Comparison of ENCODE assay signal across 10 cellular contexts in the genomic region with DNA sequence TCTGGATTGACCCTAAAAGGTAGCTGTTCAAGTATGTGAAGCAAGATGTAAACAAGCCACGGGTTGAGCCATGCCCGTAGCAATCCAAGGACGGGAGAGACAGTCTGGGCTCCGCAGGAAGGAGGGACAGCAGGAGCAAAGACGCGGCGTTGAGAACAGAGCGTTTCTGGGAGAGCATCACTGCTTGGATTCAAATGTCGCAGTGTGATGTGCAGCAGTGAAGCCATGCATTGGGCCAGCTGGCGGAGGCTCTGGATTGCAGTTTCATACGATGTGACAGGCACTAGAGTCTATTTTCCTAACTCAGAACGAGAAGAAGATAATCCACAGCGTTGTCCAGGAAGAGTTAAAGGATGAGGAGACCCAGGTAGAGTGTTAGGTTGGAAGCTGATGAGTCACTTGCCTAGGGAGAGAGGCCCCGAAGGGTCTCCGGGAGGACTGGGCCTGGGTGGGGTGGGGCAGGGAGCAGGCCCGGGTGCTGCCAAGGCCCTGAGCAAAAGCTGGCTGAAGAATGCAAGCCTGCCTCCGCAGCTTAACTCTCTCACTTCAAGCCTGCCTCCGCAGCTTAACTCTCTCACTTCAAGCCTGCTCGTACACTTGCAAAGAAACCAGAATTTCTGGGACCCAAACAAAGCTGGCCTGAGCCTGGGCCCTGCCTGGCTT. TPM values are rescaled to one million over a fixed set of nuclear protein-coding genes. Genes with fewer than 3 reads are reported as not detected.
A peak's percentile ranks its signal among the peaks of the same experiment; 100 is the strongest.
DNase-seq lines count a peak whose midpoint lies in the region; ATAC-seq lines count a peak whose summit lies in the region.
"Had no signal": no experiment of that assay in that cellular context is flagged by ENCODE, and none has a peak within 500 bp of the region (broad histone marks: within the 10 kb centered on the region; RNA-seq: fewer than 3 reads in every experiment).

No MANE protein-coding gene starts in this region.

- peak overlapping the region; percentile 13 for H3K4me3 Mint-ChIP-seq in dendritic cell treated with granulocyte-macrophage colony-stimulating factor and Interleukin-4, amounts not matched to agents 40 ng/mL and 50 ng/mL, for 4 days
- no peak overlapping the region for H3K4me3 Mint-ChIP-seq in naive thymus-derived CD8-positive, alpha-beta T cell
- H3K4me3 Mint-ChIP-seq: activated T-helper 17 cell treated with anti-CD3 and anti-CD28 coated beads, Interleukin-2, amount 50 U/mL, for 72 hours had no signal

- no peaks in the 10 kb centered on the region for H3K36me3 ChIP-seq in NT2/D1 (ENCODE audit: insufficient read depth, insufficient read length, low read length)

- DNase-seq in NT2/D1 (ENCODE audit: low read depth, low spot score) (no peak), midbrain (lab: John Stamatoyannopoulos, UW) (peak; percentile 50), superior temporal gyrus (ENCODE audit: extremely low spot score) (peak; percentile 75), middle frontal gyrus (ENCODE audit: extremely low spot score, low spot score) (no peak)
- no peak for DNase-seq in naive thymus-derived CD8-positive, alpha-beta T cell
- DNase-seq: NCI-H1105 treated with DMSO at 0.1 percent for 48 hours had no signal

- POLR2A ChIA-PET in naive thymus-derived CD8-positive, alpha-beta T cell (lab: Charles Lee), result interaction anchor here (0.6 to 1.6 kb wide), 4 partner anchors 8 to 50 kb away, joined by 3 to 5 read pairs (median 4); no protein-coding TSS in a partner anchor

- H3K27ac Mint-ChIP-seq in dendritic cell treated with granulocyte-macrophage colony-stimulating factor and Interleukin-4, amounts not matched to agents 40 ng/mL and 50 ng/mL, for 4 days, result peak overlapping the region; percentile 35
- H3K27ac Mint-ChIP-seq in naive thymus-derived CD8-positive, alpha-beta T cell, result peak overlapping the region in 4 of 10 donors; percentile 1 to 88 (median 74)
- H3K27ac Mint-ChIP-seq: activated T-helper 17 cell treated with anti-CD3 and anti-CD28 coated beads, Interleukin-2, amount 50 U/mL, for 72 hours had no signal

- peaks cover 85% of the 10 kb centered on the region for H3K27me3 Mint-ChIP-seq in dendritic cell treated with granulocyte-macrophage colony-stimulating factor and Interleukin-4, amounts not matched to agents 40 ng/mL and 50 ng/mL, for 4 days
- no peaks in the 10 kb centered on the region for H3K27me3 Mint-ChIP-seq in naive thymus-derived CD8-positive, alpha-beta T cell
- H3K27me3 Mint-ChIP-seq: activated T-helper 17 cell treated with anti-CD3 and anti-CD28 coated beads, Interleukin-2, amount 50 U/mL, for 72 hours had no signal

- H3K9me3 Mint-ChIP-seq in dendritic cell treated with granulocyte-macrophage colony-stimulating factor and Interleukin-4, amounts not matched to agents 40 ng/mL and 50 ng/mL, for 4 days, result no peaks in the 10 kb centered on the region
- H3K9me3 Mint-ChIP-seq in naive thymus-derived CD8-positive, alpha-beta T cell, result no peaks in the 10 kb centered on the region
- H3K9me3 Mint-ChIP-seq: activated T-helper 17 cell treated with anti-CD3 and anti-CD28 coated beads, Interleukin-2, amount 50 U/mL, for 72 hours had no signal

- intact Hi-C loops in dendritic cell treated with granulocyte-macrophage colony-stimulating factor and Interleukin-4, amounts not matched to agents 40 ng/mL and 50 ng/mL, for 4 days (cut with micrococcal nuclease), result no loop called here

- H3K4me3 ChIP-seq in NT2/D1 (ENCODE audit: insufficient read length, low read depth), result no peak overlapping the region

- H3K4me1 Mint-ChIP-seq in dendritic cell treated with granulocyte-macrophage colony-stimulating factor and Interleukin-4, amounts not matched to agents 40 ng/mL and 50 ng/mL, for 4 days (ENCODE audit: low read depth), result peaks cover 45% of the 10 kb centered on the region
- H3K4me1 Mint-ChIP-seq in naive thymus-derived CD8-positive, alpha-beta T cell, result peaks cover 16 to 36% (median 31%) of the 10 kb centered on the region in 4 donors

- ATAC-seq in GM18861 (IDR thresholded peaks at IDR 0.05; ENCODE audit: unreplicated experiment), result no peak
- no peak for ATAC-seq in HG03139 (IDR thresholded peaks at IDR 0.05; ENCODE audit: unreplicated experiment)
- ATAC-seq in naive thymus-derived CD8-positive, alpha-beta T cell, result no peak
- ATAC-seq: activated T-helper 17 cell treated with anti-CD3 and anti-CD28 coated beads, Interleukin-2, amount 50 U/mL, for 72 hours had no signal

- peak overlapping the region; percentile 14 for H3K9ac ChIP-seq in NT2/D1 (ENCODE audit: insufficient read length, low read depth)

- no peaks in the 10 kb centered on the region for H3K9me3 ChIP-seq in NT2/D1 (ENCODE audit: insufficient read depth, low read length)

- no peaks in the 10 kb centered on the region for H3K36me3 Mint-ChIP-seq in dendritic cell treated with granulocyte-macrophage colony-stimulating factor and Interleukin-4, amounts not matched to agents 40 ng/mL and 50 ng/mL, for 4 days (ENCODE audit: low read depth)
- no peaks in the 10 kb centered on the region for H3K36me3 Mint-ChIP-seq in naive thymus-derived CD8-positive, alpha-beta T cell

- H3K27me3 ChIP-seq in NT2/D1 (ENCODE audit: insufficient read depth, insufficient read length), result peaks cover 10% of the 10 kb centered on the region

- H3K4me1 ChIP-seq in NT2/D1 (ENCODE audit: insufficient read depth, insufficient read length), result peaks cover 63% of the 10 kb centered on the region

RNA-seq across cellular contexts. Expression of gene SEMA4C, which starts 17.7 kb away (rescaled TPM):
- total RNA-seq in naive thymus-derived CD8-positive, alpha-beta T cell, result 10 to 100 TPM; 35.6 to 38.6 TPM
- 1 to 10 TPM; 1.9 to 2.8 (median 2.2) TPM for polyA plus RNA-seq in naive thymus-derived CD8-positive, alpha-beta T cell

RNA-seq across cellular contexts. Expression of gene ANKRD39, which starts 29.7 kb away (rescaled TPM):
- 10 to 100 TPM; 13.5 to 14.2 TPM for total RNA-seq in naive thymus-derived CD8-positive, alpha-beta T cell
- 10 to 100 TPM; 12.2 to 18.7 (median 16.2) TPM for polyA plus RNA-seq in naive thymus-derived CD8-positive, alpha-beta T cell

RNA-seq across cellular contexts. Expression of gene ANKRD23, which starts 43.7 kb away (rescaled TPM):
- total RNA-seq in naive thymus-derived CD8-positive, alpha-beta T cell, result 10 to 100 TPM; 13.1 to 16.2 TPM
- under 1 TPM; 0.15 to 0.57 (median 0.27) TPM for polyA plus RNA-seq in naive thymus-derived CD8-positive, alpha-beta T cell

Comparison
In these comparisons a context has a peak if more than half of its experiments do, and no peak if none do; other contexts are left out.
1. DNase-seq: peak in midbrain (single experiment) and superior temporal gyrus (single experiment); none in NT2/D1 (single experiment), middle frontal gyrus (single experiment) and naive thymus-derived CD8-positive, alpha-beta T cell (0 of 10).